21 cellular contexts compared by ENCODE assay signal in genomic region chr1:83512371-83513004, GRCh38.
DNase-seq lines count a peak whose midpoint lies in the region; TF ChIP-seq lines count a peak whose summit lies in the region.
"Had no signal": no experiment of that assay in that cellular context is flagged by ENCODE, and none has a peak within 500 bp of the region (broad histone marks: within the 10 kb centered on the region; RNA-seq: fewer than 3 reads in every experiment).

No MANE protein-coding gene starts in this region.

- H3K4me2 ChIP-seq in smooth muscle cell: peak overlapping the region; percentile 13
- H3K4me2 ChIP-seq: hepatocyte had no signal

- H3K27ac ChIP-seq in smooth muscle cell (ENCODE audit: low read depth): peak overlapping the region; percentile 3
- H3K27ac ChIP-seq: cardiac muscle cell, hepatocyte, right atrium auricular region, upper lobe of right lung had no signal

- H3K4me3 ChIP-seq in smooth muscle cell: no peak overlapping the region
- H3K4me3 ChIP-seq: cardiac muscle cell, hepatocyte, right atrium auricular region, upper lobe of right lung had no signal

- intact Hi-C loops in activated CD4-positive, alpha-beta T cell treated with anti-CD3 and anti-CD28 coated beads, Interleukin-2, amount 10 ng/mL, durations not matched to agents 24 days and 14 days (cut with micrococcal nuclease): no loop called here

- H3K27me3 ChIP-seq in smooth muscle cell (ENCODE audit: low read depth): no peaks in the 10 kb centered on the region
- H3K27me3 ChIP-seq: BE2C, cardiac muscle cell, hepatocyte, right atrium auricular region, upper lobe of right lung had no signal

- peaks cover 18% of the 10 kb centered on the region for H3K4me1 ChIP-seq in smooth muscle cell (ENCODE audit: low read depth)

- H3K27me3 Mint-ChIP-seq in activated CD4-positive, alpha-beta T cell treated with anti-CD3 and anti-CD28 coated beads, Interleukin-2, amount 10 ng/mL, durations not matched to agents 24 days and 14 days: no peaks in the 10 kb centered on the region
- H3K27me3 Mint-ChIP-seq: activated T-cell treated with anti-CD3 and anti-CD28 coated beads, Interleukin-2, amount 50 U/mL, for 24 hours had no signal

- H3K27ac Mint-ChIP-seq in activated CD4-positive, alpha-beta T cell treated with anti-CD3 and anti-CD28 coated beads, Interleukin-2, amount 10 ng/mL, durations not matched to agents 24 days and 14 days: no peak overlapping the region
- H3K27ac Mint-ChIP-seq: activated CD8-positive, alpha-beta T cell treated with anti-CD3 and anti-CD28 coated beads, Interleukin-2, amount 10 ng/mL, durations not matched to agents 7 days and 5 days; activated naive CD4-positive, alpha-beta T cell treated with anti-CD3 and anti-CD28 coated beads for 36 hours; activated T-cell treated with anti-CD3 and anti-CD28 coated beads, Interleukin-2, amount 50 U/mL, for 24 hours had no signal

- no peaks in the 10 kb centered on the region for H4K20me1 ChIP-seq in smooth muscle cell (ENCODE audit: low read depth)

- peaks cover 17% of the 10 kb centered on the region for H3F3A ChIP-seq in smooth muscle cell (ENCODE audit: low read depth)

- H2AFZ ChIP-seq in smooth muscle cell (ENCODE audit: low read depth): no peak overlapping the region
- H2AFZ ChIP-seq: hepatocyte had no signal

- H3K36me3 ChIP-seq in smooth muscle cell (ENCODE audit: low read depth): no peaks in the 10 kb centered on the region
- H3K36me3 ChIP-seq: BE2C, cardiac muscle cell, right atrium auricular region, upper lobe of right lung had no signal

- peaks cover 50% of the 10 kb centered on the region for H3K4me1 Mint-ChIP-seq in activated CD4-positive, alpha-beta T cell treated with anti-CD3 and anti-CD28 coated beads, Interleukin-2, amount 10 ng/mL, durations not matched to agents 24 days and 14 days

- DNase-seq in NCI-H1436 (lab: John Stamatoyannopoulos, UW) (peak; percentile 3), NCI-H1436 treated with DMSO at 0.1 percent for 48 hours (lab: John Stamatoyannopoulos, UW) (no peak), NCI-H1417 (lab: John Stamatoyannopoulos, UW) (peak; percentile 5 to 92 (median 60)), NCI-H774 (lab: John Stamatoyannopoulos, UW) (peak; percentile 49), smooth muscle cell (lab: John Stamatoyannopoulos, UW; ENCODE audit: unreplicated experiment) (no peak), dedifferentiated amniotic fluid mesenchymal stem cell (ENCODE audit: extremely low spot score) (no peak), NCI-H187 treated with DMSO at 0.1 percent for 48 hours (lab: John Stamatoyannopoulos, UW) (no peak)
- no peak for DNase-seq in activated CD4-positive, alpha-beta T cell treated with anti-CD3 and anti-CD28 coated beads, Interleukin-2, amount 10 ng/mL, durations not matched to agents 24 days and 14 days
- DNase-seq: activated CD8-positive, alpha-beta T cell treated with anti-CD3 and anti-CD28 coated beads, Interleukin-2, amount 10 ng/mL, durations not matched to agents 7 days and 5 days; activated naive CD4-positive, alpha-beta T cell treated with anti-CD3 and anti-CD28 coated beads for 36 hours; activated T-cell treated with anti-CD3 and anti-CD28 coated beads, Interleukin-2, amount 50 U/mL, for 24 hours; BE2C; dermis blood vessel endothelial cell; mammary epithelial cell; NCI-H1694; NCI-H524 treated with DMSO at 0.1 percent for 48 hours; stimulated activated CD8-positive, alpha-beta memory T cell treated with anti-CD3 and anti-CD28 coated beads, Interleukin-4, amount 100 ng/mL, for 48 hours; upper lobe of right lung had no signal

- peaks cover 19% of the 10 kb centered on the region for H3K9me3 Mint-ChIP-seq in activated CD4-positive, alpha-beta T cell treated with anti-CD3 and anti-CD28 coated beads, Interleukin-2, amount 10 ng/mL, durations not matched to agents 24 days and 14 days
- H3K9me3 Mint-ChIP-seq: activated naive CD4-positive, alpha-beta T cell treated with anti-CD3 and anti-CD28 coated beads for 36 hours had no signal

- WGBS in smooth muscle cell (ENCODE audit: low lambda C conversion rate): 63% methylated on average over 2 of the region's 2 CpGs

- no peak for TF ChIP-seq CTCF in smooth muscle cell (IDR thresholded peaks at IDR 0.05; ENCODE audit: borderline replicate concordance, insufficient read depth, poor library complexity, severe bottlenecking)

- H3K79me2 ChIP-seq in smooth muscle cell (ENCODE audit: low read depth): no peaks in the 10 kb centered on the region
- H3K79me2 ChIP-seq: hepatocyte had no signal

- H3K36me3 Mint-ChIP-seq in activated CD4-positive, alpha-beta T cell treated with anti-CD3 and anti-CD28 coated beads, Interleukin-2, amount 10 ng/mL, durations not matched to agents 24 days and 14 days (ENCODE audit: low read depth): peaks cover 16% of the 10 kb centered on the region

- no peak overlapping the region for H3K4me3 Mint-ChIP-seq in activated CD4-positive, alpha-beta T cell treated with anti-CD3 and anti-CD28 coated beads, Interleukin-2, amount 10 ng/mL, durations not matched to agents 24 days and 14 days
- H3K4me3 Mint-ChIP-seq: activated CD8-positive, alpha-beta T cell treated with anti-CD3 and anti-CD28 coated beads, Interleukin-2, amount 10 ng/mL, durations not matched to agents 7 days and 5 days; activated naive CD4-positive, alpha-beta T cell treated with anti-CD3 and anti-CD28 coated beads for 36 hours; activated T-cell treated with anti-CD3 and anti-CD28 coated beads, Interleukin-2, amount 50 U/mL, for 24 hours had no signal

- no peak overlapping the region for H3K9ac ChIP-seq in smooth muscle cell (ENCODE audit: low read depth)

- no peaks in the 10 kb centered on the region for H3K9me3 ChIP-seq in smooth muscle cell (replicated peaks; ENCODE audit: low read depth)
- H3K9me3 ChIP-seq: BE2C, right atrium auricular region, upper lobe of right lung had no signal

Comparison
In these comparisons a context has a peak if more than half of its experiments do, and no peak if none do; other contexts are left out.
1. DNase-seq: peak in NCI-H1436 (single experiment), NCI-H1417 (3 of 3) and NCI-H774 (single experiment); none in NCI-H1436 treated with DMSO at 0.1 percent for 48 hours (single experiment), smooth muscle cell (single experiment), activated CD4-positive, alpha-beta T cell treated with anti-CD3 and anti-CD28 coated beads, Interleukin-2, amount 10 ng/mL, durations not matched to agents 24 days and 14 days (single experiment), dedifferentiated amniotic fluid mesenchymal stem cell (single experiment) and NCI-H187 treated with DMSO at 0.1 percent for 48 hours (single experiment).